Comparison of ENCODE assay signal across 11 cellular contexts in the genomic region with DNA sequence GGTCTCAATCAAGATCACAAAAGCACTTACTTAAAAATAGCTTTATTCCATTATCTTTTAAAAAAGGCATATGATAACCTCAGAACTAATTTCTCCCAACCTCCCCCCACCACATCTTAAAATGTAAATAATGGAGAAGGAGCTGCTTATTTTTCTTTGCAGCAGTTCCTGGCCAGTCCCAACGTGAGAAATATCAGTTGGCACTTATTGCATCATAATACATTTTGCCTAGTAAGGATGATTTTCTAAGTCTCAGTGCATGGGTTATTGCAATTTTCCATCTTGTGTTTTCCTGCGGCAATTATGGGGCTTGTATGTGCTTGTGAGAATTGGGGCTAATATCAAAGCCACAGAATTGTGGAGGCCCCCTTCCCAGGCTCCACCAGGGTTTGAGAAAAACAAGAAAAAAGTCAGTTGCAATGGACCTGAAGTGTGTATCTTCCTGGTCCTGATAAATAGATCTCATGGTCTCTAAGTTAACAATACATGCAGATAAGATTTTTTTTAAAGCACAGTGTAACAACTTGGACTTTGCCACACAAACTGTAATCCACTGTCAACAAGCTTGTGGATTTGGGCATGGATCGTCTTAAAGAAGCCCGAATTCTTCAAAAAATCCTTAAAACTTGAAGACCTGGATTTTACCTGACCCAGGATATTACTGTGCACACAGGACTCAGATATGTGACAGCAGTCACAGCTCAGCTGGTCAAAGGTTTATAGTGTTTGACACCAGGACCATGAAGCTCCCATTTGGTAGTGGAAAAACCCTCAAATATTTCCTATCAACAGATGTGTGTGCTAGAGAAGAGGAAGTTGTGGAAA. TPM values are rescaled to one million over a fixed set of nuclear protein-coding genes. Genes with fewer than 3 reads are reported as not detected.
DNase-seq lines count a peak whose midpoint lies in the region; ATAC-seq, FAIRE-seq and TF ChIP-seq lines count a peak whose summit lies in the region.
"Had no signal": no experiment of that assay in that cellular context is flagged by ENCODE, and none has a peak within 500 bp of the region (broad histone marks: within the 10 kb centered on the region; RNA-seq: fewer than 3 reads in every experiment).

No MANE protein-coding gene starts in this region.

- H3K27me3 ChIP-seq in Panc1 (ENCODE audit: control insufficient read depth, insufficient read depth, low read length) (no peaks in the 10 kb centered on the region), small intestine (ENCODE audit: control insufficient read depth in 2 of 2, insufficient read depth in 2 of 2, low read length in 2 of 2) (no peaks in the 10 kb centered on the region)

- intact Hi-C loops in Panc1 (cut with micrococcal nuclease; ENCODE audit: unreplicated experiment) (no loop called here), head of caudate nucleus (cut with DNase I) (loop anchor here (5.0 kb wide), 1 partner anchor 314 kb away; the partner anchor contains the start of gene SUDS3)

- no peaks in the 10 kb centered on the region for H3K36me3 Mint-ChIP-seq in T-helper 2 cell treated with Interferon-gamma antibody and Interleukin-4, amounts not matched to agents 5 μg/mL and 100 μg/mL, for 36 hours (ENCODE audit: low read depth)

- no peak overlapping the region for H3K4me3 ChIP-seq in Panc1 (ENCODE audit: low read depth in 2 of 2, low read length in 2 of 2)
- H3K4me3 ChIP-seq in epithelial cell of esophagus (ENCODE audit: low read length) = no peak overlapping the region
- H3K4me3 ChIP-seq in small intestine (ENCODE audit: low read depth in 1 of 2, low read length in 2 of 2) = no peak overlapping the region

- TF ChIP-seq CTCF in Panc1 (IDR thresholded peaks at IDR 0.05) = no peak
- no peak for TF ChIP-seq CTCF in epithelial cell of esophagus (IDR thresholded peaks at IDR 0.05; ENCODE audit: insufficient read depth, low read depth, low read length, missing control alignments)

- no peaks in the 10 kb centered on the region; the same call in 1 of the 2 replicates for H3K36me3 ChIP-seq in Panc1 (ENCODE audit: control insufficient read depth, insufficient read depth, low read length)
- no peaks in the 10 kb centered on the region for H3K36me3 ChIP-seq in small intestine (ENCODE audit: control insufficient read depth in 2 of 2, insufficient read depth in 2 of 2, low read length in 2 of 2)
- H3K36me3 ChIP-seq: thoracic aorta had no signal

- in situ Hi-C loops in Panc1 (cut with HindIII; ENCODE audit: low pct_unique_long_range_greater_than_20kb, low sequenced_read_pairs) = no loop called here

- FAIRE-seq in small intestine (lab: Jason Lieb, UNC) = no peak

- H3K9me3 ChIP-seq in Panc1 (ENCODE audit: control insufficient read depth, insufficient read depth, low read depth, low read length) = no peaks in the 10 kb centered on the region
- H3K9me3 ChIP-seq in small intestine (ENCODE audit: control insufficient read depth, low read depth) = no peaks in the 10 kb centered on the region
- H3K9me3 ChIP-seq: thoracic aorta had no signal

- no peaks in the 10 kb centered on the region for H3K27me3 Mint-ChIP-seq in T-helper 2 cell treated with Interferon-gamma antibody and Interleukin-4, amounts not matched to agents 5 μg/mL and 100 μg/mL, for 36 hours (ENCODE audit: low read depth)

- CTCF ChIA-PET in Panc1 (lab: Charles Lee) = interaction anchor here (0.6 to 1.3 kb wide), 3 partner anchors 9 to 1119 kb away, joined by 3 to 4 read pairs (median 4); no protein-coding TSS in a partner anchor

- peak overlapping the region; percentile 76 for H3K27ac Mint-ChIP-seq in T-helper 2 cell treated with Interferon-gamma antibody and Interleukin-4, amounts not matched to agents 5 μg/mL and 100 μg/mL, for 36 hours

- no peak for ATAC-seq in Panc1

- no TSS peak for BruUV-seq in Panc1 (replicated peaks; lab: Mats Ljungman, UMichigan)

- no peak for DNase-seq in T-helper 2 cell treated with Interferon-gamma antibody and Interleukin-4, amounts not matched to agents 5 μg/mL and 100 μg/mL, for 36 hours (ENCODE audit: low spot score)
- DNase-seq in T-helper 2 cell = no peak
- no peak for DNase-seq in Panc1 (ENCODE audit: low read depth, low spot score)
- DNase-seq in epithelial cell of esophagus (ENCODE audit: low read depth) = peak; percentile 21
- DNase-seq in small intestine = peak; percentile 67
- DNase-seq in NCI-H69 (lab: John Stamatoyannopoulos, UW) = no peak
- DNase-seq in NCI-H1105 (lab: John Stamatoyannopoulos, UW) = no peak
- no peak for DNase-seq in head of caudate nucleus
- DNase-seq: activated CD4-positive, CD25-positive, alpha-beta regulatory T cell treated with anti-CD3 and anti-CD28 coated beads, Interleukin-2, amount 50 U/mL, for 72 hours; GOT3 had no signal

- 19 to 52% (median 39%) methylated on average over 4 of the region's 4 CpGs for whole genome bisulfite sequencing in small intestine, 3 donors

- peaks cover 60% of the 10 kb centered on the region for H3K4me1 Mint-ChIP-seq in T-helper 2 cell treated with Interferon-gamma antibody and Interleukin-4, amounts not matched to agents 5 μg/mL and 100 μg/mL, for 36 hours (ENCODE audit: low read depth)

- peak overlapping the region; percentile 99 for H3K4me3 Mint-ChIP-seq in T-helper 2 cell treated with Interferon-gamma antibody and Interleukin-4, amounts not matched to agents 5 μg/mL and 100 μg/mL, for 36 hours

- POLR2A ChIA-PET in Panc1 (lab: Charles Lee) = interaction anchor here (0.6 to 0.7 kb wide), 3 partner anchors 19 to 67 kb away, joined by 3 to 4 read pairs (median 3); no protein-coding TSS in a partner anchor

- peaks cover 35% of the 10 kb centered on the region for H3K4me1 ChIP-seq in Panc1 (ENCODE audit: control insufficient read depth, insufficient read depth, low read length)
- peaks cover 0 to 12% of the 10 kb centered on the region in 2 donors for H3K4me1 ChIP-seq in small intestine (ENCODE audit: control insufficient read depth in 2 of 2, insufficient read depth in 1 of 2, low read depth in 1 of 2, low read length in 1 of 2)

- no peaks in the 10 kb centered on the region for H3K9me3 Mint-ChIP-seq in T-helper 2 cell treated with Interferon-gamma antibody and Interleukin-4, amounts not matched to agents 5 μg/mL and 100 μg/mL, for 36 hours

- H3K27ac ChIP-seq in Panc1 (ENCODE audit: low read length) (peak overlapping the region; percentile 97), small intestine (ENCODE audit: low read depth in 1 of 2, low read length in 1 of 2) (peak overlapping the region; percentile 22 to 47)

RNA-seq across cellular contexts. Expression of gene WSB2, which starts 2.8 kb away (rescaled TPM):
- 193 TPM for total RNA-seq in Panc1 (2021; ENCODE audit: unreplicated experiment)
- 134 TPM for polyA plus RNA-seq in Panc1 (2012; ENCODE audit: insufficient read length)
- 100 to 1,000 TPM in 2 of 3 donors, 10 to 100 TPM in 1; 47.4 to 122 (median 114) TPM for polyA plus RNA-seq in small intestine

RNA-seq across cellular contexts. Expression of gene VSIG10, which starts 40.0 kb away (rescaled TPM):
- 56.2 TPM for total RNA-seq in Panc1 (2021; ENCODE audit: unreplicated experiment)
- polyA plus RNA-seq in Panc1 (2012; ENCODE audit: insufficient read length) = 27.8 TPM
- 10 to 100 TPM; 32.8 to 89.7 (median 45.7) TPM for polyA plus RNA-seq in small intestine

RNA-seq across cellular contexts. Expression of gene RFC5, which starts 47.3 kb away (rescaled TPM):
- total RNA-seq in Panc1 (2021; ENCODE audit: unreplicated experiment) = 25.0 TPM
- polyA plus RNA-seq in Panc1 (2012; ENCODE audit: insufficient read length) = 18.0 TPM
- 10 to 100 TPM in 1 of 3 donors, 1 to 10 TPM in 2; 6.5 to 16.2 (median 6.5) TPM for polyA plus RNA-seq in small intestine

Comparison
In these comparisons a context has a peak if more than half of its experiments do, and no peak if none do; other contexts are left out.
1. DNase-seq: peak in epithelial cell of esophagus (single experiment) and small intestine (single experiment); none in T-helper 2 cell treated with Interferon-gamma antibody and Interleukin-4, amounts not matched to agents 5 μg/mL and 100 μg/mL, for 36 hours (single experiment), T-helper 2 cell (0 of 5), Panc1 (single experiment), NCI-H69 (single experiment), NCI-H1105 (single experiment) and head of caudate nucleus (0 of 42).